In the genomic region with DNA sequence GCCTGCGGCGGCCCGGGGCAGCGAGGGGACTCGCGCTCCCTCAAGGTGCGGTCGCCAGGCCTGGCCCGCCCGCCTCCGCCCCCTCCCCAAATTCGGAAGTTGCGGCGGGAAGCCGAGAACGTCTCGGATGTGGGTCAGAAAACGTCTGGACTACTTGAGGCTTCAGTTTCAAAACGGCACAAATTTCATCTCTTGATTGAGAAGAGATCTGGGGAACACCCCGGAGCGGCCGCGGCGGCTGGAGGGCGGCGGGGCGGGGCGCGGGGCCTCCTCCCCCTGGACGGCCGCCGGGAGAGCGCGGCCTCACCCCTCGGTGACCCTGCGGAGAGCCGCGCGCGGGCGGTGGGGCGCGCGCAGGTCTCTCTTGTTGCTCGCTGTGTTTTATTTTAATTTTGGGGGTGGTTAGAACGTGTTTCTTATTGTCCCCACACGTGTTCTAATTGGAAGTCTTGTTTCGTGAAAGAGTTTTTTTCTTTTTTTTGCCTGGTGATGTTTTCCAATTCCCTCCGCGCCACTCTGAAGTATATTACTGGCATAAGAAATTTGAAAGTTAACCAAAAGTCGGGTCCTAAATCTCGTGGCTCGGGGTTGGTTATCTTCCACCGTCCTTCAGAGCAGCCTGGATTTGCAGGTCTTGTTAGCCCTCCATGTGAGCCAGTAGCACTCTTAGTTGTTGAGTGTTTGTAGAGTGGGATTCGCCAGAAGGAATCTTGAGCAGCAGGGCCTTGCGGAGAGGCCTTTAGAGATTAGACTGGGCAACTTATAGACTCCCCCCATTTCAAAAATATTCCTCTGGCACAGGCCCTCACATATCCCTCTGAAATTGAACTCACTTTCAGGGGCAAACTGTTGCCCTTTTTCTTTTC, we compare ENCODE assay signal across 8 cellular contexts. TPM values are rescaled to one million over a fixed set of nuclear protein-coding genes. Genes with fewer than 3 reads are reported as not detected.
A peak's percentile ranks its signal among the peaks of the same experiment; 100 is the strongest.
DNase-seq lines count a peak whose midpoint lies in the region; ATAC-seq and TF ChIP-seq lines count a peak whose summit lies in the region.

No MANE protein-coding gene starts in this region.

- no peaks in the 10 kb centered on the region for H3K79me2 ChIP-seq in mesendoderm (ENCODE audit: control insufficient read depth, insufficient read depth, low read length)

- peaks cover 8% of the 10 kb centered on the region; the same call in 1 of the 2 replicates for H4K20me1 ChIP-seq in IMR-90 (ENCODE audit: insufficient read depth, low read length)

- peak overlapping the region; percentile 80 for H2AFZ ChIP-seq in IMR-90 (replicated peaks; ENCODE audit: low read length, poor library complexity)

- POLR2A ChIA-PET in IMR-90 (lab: Charles Lee; ENCODE audit: unreplicated experiment), result no interaction called here

- no peaks in the 10 kb centered on the region for H3K4me1 ChIP-seq in IMR-90 (ENCODE audit: control insufficient read depth, insufficient read depth, low read length)
- H3K4me1 ChIP-seq in adipocyte (ENCODE audit: control insufficient read depth, insufficient read depth, low read length), result peaks cover 25% of the 10 kb centered on the region
- H3K4me1 ChIP-seq in mesendoderm (ENCODE audit: control insufficient read depth, low read depth, low read length), result no peaks in the 10 kb centered on the region
- no peaks in the 10 kb centered on the region for H3K4me1 ChIP-seq in foreskin keratinocyte

- 60% methylated on average over 1 of the region's 56 CpGs; no CpG with 5 or more reads in 1 of the 2 experiments for WGBS in IMR-90 (ENCODE audit: extremely low coverage in 2 of 2, insufficient read length in 1 of 2), 2 experiments
- WGBS in mesendoderm (ENCODE audit: extremely low coverage, insufficient coverage, low lambda C conversion rate), result no CpG with 5 or more reads among the region's 56 CpGs

- no peak overlapping the region for H4K5ac ChIP-seq in IMR-90 (ENCODE audit: low read depth, low read length)
- no peak overlapping the region for H4K5ac ChIP-seq in mesendoderm (ENCODE audit: low read length)

- peak overlapping the region; percentile 40; the same call in 1 of the 2 replicates for H3K9ac ChIP-seq in IMR-90 (ENCODE audit: low read depth, low read length)
- H3K9ac ChIP-seq in adipocyte (ENCODE audit: low read length), result peak overlapping the region; percentile 78
- H3K9ac ChIP-seq in mesendoderm (ENCODE audit: low read length), result peak overlapping the region; percentile 55

- H2AK5ac ChIP-seq in IMR-90 (ENCODE audit: low read depth, low read length), result no peak overlapping the region
- H2AK5ac ChIP-seq in mesendoderm (ENCODE audit: low read length), result no peak overlapping the region

- H2BK15ac ChIP-seq in IMR-90 (ENCODE audit: low read depth, low read length) (no peak overlapping the region), mesendoderm (replicated peaks; ENCODE audit: low read depth) (no peak overlapping the region)

- H2AK9ac ChIP-seq in IMR-90 (replicated peaks; ENCODE audit: low read depth, low read length, poor library complexity), result no peak overlapping the region

- H3K56ac ChIP-seq in IMR-90 (ENCODE audit: extremely low read depth, insufficient read depth, low read length) (no peak overlapping the region), mesendoderm (ENCODE audit: low read length) (peak overlapping the region; percentile 7)

- no TSS peak for BruUV-seq in IMR-90 (replicated peaks; lab: Mats Ljungman, UMichigan)

- H4K8ac ChIP-seq in IMR-90 (ENCODE audit: low read depth in 2 of 2, low read length in 2 of 2) (no peak overlapping the region), mesendoderm (ENCODE audit: low read depth, low read length) (no peak overlapping the region)

- TF ChIP-seq CTCF in IMR-90 (conservative IDR thresholded peaks at IDR 0.05; ENCODE audit: low read depth, low read length) (no peak; the same call in 1 of the 2 replicates), foreskin keratinocyte (conservative IDR thresholded peaks at IDR 0.05) (no peak)

- ATAC-seq in IMR-90 (ENCODE audit: low read depth), result no peak
- ATAC-seq in foreskin keratinocyte, result no peak
- no peak for ATAC-seq in GM18511 (IDR thresholded peaks at IDR 0.05; ENCODE audit: unreplicated experiment)
- no peak for ATAC-seq in GM21717 (IDR thresholded peaks at IDR 0.05; ENCODE audit: unreplicated experiment)

- H3K4me3 ChIP-seq in IMR-90 (ENCODE audit: insufficient read depth, low read depth, low read length), result peak overlapping the region; percentile 72
- peak overlapping the region; percentile 84 for H3K4me3 ChIP-seq in adipocyte (ENCODE audit: low read length)
- peak overlapping the region; percentile 34 for H3K4me3 ChIP-seq in mesendoderm (ENCODE audit: low read length)

- intact Hi-C loops in IMR-90 (cut with micrococcal nuclease), result loop anchor here (5.0 kb wide), 2 partner anchors 87 to 173 kb away; no protein-coding TSS in a partner anchor

- no peak overlapping the region for H2BK20ac ChIP-seq in IMR-90 (ENCODE audit: low read depth, low read length)

- no peaks in the 10 kb centered on the region for H3K9me3 ChIP-seq in IMR-90 (ENCODE audit: control insufficient read depth, insufficient read depth, low read length)
- no peaks in the 10 kb centered on the region for H3K9me3 ChIP-seq in adipocyte (ENCODE audit: control insufficient read depth, low read length)

- dilution Hi-C loops in IMR-90 (cut with HindIII; ENCODE audit: low sequenced_read_pairs, unreplicated experiment), result no loop called here

- in situ Hi-C loops in IMR-90 (cut with MboI; ENCODE audit: low sequenced_read_pairs), result no loop called here
- in situ Hi-C loops in ACHN (cut with HindIII; ENCODE audit: low pct_ligation_motif_present, low pct_unique_long_range_greater_than_20kb, low sequenced_read_pairs), result no loop called here

- no peak overlapping the region for H3K14ac ChIP-seq in IMR-90 (replicated peaks; ENCODE audit: low read depth, low read length)

- H2BK120ac ChIP-seq in IMR-90 (ENCODE audit: low read depth, low read length), result no peak overlapping the region
- H2BK120ac ChIP-seq in mesendoderm (ENCODE audit: low read depth, low read length), result no peak overlapping the region

- DNase-seq in DMS79 treated with DMSO at 0.1 percent for 48 hours (lab: John Stamatoyannopoulos, UW) (peak; percentile 27), IMR-90 (no peak), adipocyte (ENCODE audit: low read depth) (peak; percentile 71), mesendoderm (no peak), foreskin keratinocyte (no peak), ACHN (no peak)

- H2BK5ac ChIP-seq in IMR-90 (ENCODE audit: low read depth, low read length, poor library complexity, severe bottlenecking) (no peak overlapping the region), mesendoderm (ENCODE audit: low read length) (no peak overlapping the region)

- no peak overlapping the region for H3K4ac ChIP-seq in IMR-90 (ENCODE audit: low read depth, low read length)
- no peak overlapping the region for H3K4ac ChIP-seq in mesendoderm (ENCODE audit: low read depth, low read length)

- H3K9me1 ChIP-seq in IMR-90 (ENCODE audit: insufficient read depth, low read length), result no peaks in the 10 kb centered on the region

- H3K27me3 ChIP-seq in IMR-90 (ENCODE audit: control insufficient read depth, insufficient read depth, low read length) (peaks cover 5% of the 10 kb centered on the region; the same call in 1 of the 2 replicates), adipocyte (replicated peaks; ENCODE audit: control insufficient read depth, insufficient read depth, low read length) (no peaks in the 10 kb centered on the region), mesendoderm (ENCODE audit: insufficient read depth, low read length, poor library complexity) (peaks cover 13% of the 10 kb centered on the region), foreskin keratinocyte (peaks cover 30% of the 10 kb centered on the region)

- no peak overlapping the region; the same call in 1 of the 2 replicates for H3K27ac ChIP-seq in IMR-90 (ENCODE audit: insufficient read depth, low read length)
- no peak overlapping the region for H3K27ac ChIP-seq in mesendoderm (ENCODE audit: low read depth, low read length)
- no peak overlapping the region for H3K27ac ChIP-seq in foreskin keratinocyte

- H3K36me3 ChIP-seq in IMR-90 (ENCODE audit: control insufficient read depth, insufficient read depth, low read length) (no peaks in the 10 kb centered on the region), adipocyte (ENCODE audit: control insufficient read depth, insufficient read depth, low read length, severe bottlenecking) (no peaks in the 10 kb centered on the region), mesendoderm (ENCODE audit: control insufficient read depth, insufficient read depth, low read length) (no peaks in the 10 kb centered on the region)

- H3K23ac ChIP-seq in IMR-90 (ENCODE audit: low read depth, low read length) (no peak overlapping the region), mesendoderm (ENCODE audit: low read length) (no peak overlapping the region)

- H4K91ac ChIP-seq in IMR-90 (ENCODE audit: insufficient read depth, low read depth, low read length), result no peak overlapping the region

- H3K79me1 ChIP-seq in IMR-90 (ENCODE audit: low read depth in 1 of 2, low read length in 2 of 2) (peaks cover 4 to 14% of the 10 kb centered on the region in 2 experiments; a peak in 2 of 4 replicates), mesendoderm (ENCODE audit: low read length) (no peaks in the 10 kb centered on the region)

- H3K18ac ChIP-seq in IMR-90 (ENCODE audit: low read depth, low read length) (no peak overlapping the region), mesendoderm (ENCODE audit: low read length) (no peak overlapping the region)

- no peak for TF ChIP-seq RAD21 in IMR-90 (IDR thresholded peaks at IDR 0.05; ENCODE audit: low read length)

- TF ChIP-seq POLR2A in IMR-90 (IDR thresholded peaks at IDR 0.05; ENCODE audit: low read depth, low read length), result no peak

- H3K4me2 ChIP-seq in IMR-90 (ENCODE audit: low read depth, low read length), result peak overlapping the region; percentile 81
- peak overlapping the region; percentile 48 for H3K4me2 ChIP-seq in mesendoderm (ENCODE audit: low read length)

- CTCF ChIA-PET in IMR-90 (lab: Yijun Ruan, JAX), result interaction anchor here (0.5 kb wide), 1 partner anchor 119 kb away, joined by 6 read pairs; no protein-coding TSS in a partner anchor

TF ChIP-seq in IMR-90, 13 proteins besides CTCF, POLR2A, EP300 and RAD21:
- TF ChIP-seq MXI1 (IDR thresholded peaks at IDR 0.05; ENCODE audit: borderline replicate concordance, low read depth, low read length), result 0 out of 2 replicates have a peak, but pooled peaks have one; percentile 32
- TF ChIP-seq MAFK (IDR thresholded peaks at IDR 0.05; ENCODE audit: low read depth, low read length), result no peak
- TF ChIP-seq MAZ (IDR thresholded peaks at IDR 0.05; ENCODE audit: borderline replicate concordance, low read depth, low read length), result peak; percentile 13; the same call in 1 of the 2 replicates

RNA-seq across cellular contexts. Expression of gene PCBP3, which starts 0.7 kb away (rescaled TPM):
- total RNA-seq in IMR-90 (2012; rRNA removed) (2.5 and 2.9 TPM in 2 replicates), foreskin keratinocyte (0.32 and 0.44 TPM in 2 replicates)
- polyA plus RNA-seq in IMR-90 (2012; rRNA removed) (3.7 and 3.9 TPM in 2 replicates), foreskin keratinocyte (0.19 and 0.47 TPM in 2 replicates)
- 4.4 and 7.4 TPM in 2 replicates for polyA plus RNA-seq in IMR-90 (2012; cell fraction: cytosol; rRNA removed)
- 8.7 and 10.4 TPM in 2 replicates for polyA plus RNA-seq in IMR-90 (2012; cell fraction: nucleus; rRNA removed; ENCODE audit: low replicate concordance)
- 1.4 TPM for polyA plus RNA-seq in mesendoderm (2013, experiment 1 of 2)
- 1.7 TPM for polyA plus RNA-seq in mesendoderm (2013, experiment 2 of 2)

Comparison
In these comparisons a context has a peak if more than half of its experiments do, and no peak if none do; other contexts are left out.
1. DNase-seq: peak in DMS79 treated with DMSO at 0.1 percent for 48 hours (single experiment) and adipocyte (single experiment); none in IMR-90 (single experiment), mesendoderm (single experiment), foreskin keratinocyte (0 of 2) and ACHN (single experiment).
2. H3K4me3 ChIP-seq: peak in every context shown above with its lines; median percentile 84 in adipocyte; 72 in IMR-90; 34 in mesendoderm.
3. Peak in every context shown above with its lines, with median percentiles within 50 percentile points of each other: H3K9ac ChIP-seq.